ENCODE assay signal across 8 cellular contexts in the genomic region with DNA sequence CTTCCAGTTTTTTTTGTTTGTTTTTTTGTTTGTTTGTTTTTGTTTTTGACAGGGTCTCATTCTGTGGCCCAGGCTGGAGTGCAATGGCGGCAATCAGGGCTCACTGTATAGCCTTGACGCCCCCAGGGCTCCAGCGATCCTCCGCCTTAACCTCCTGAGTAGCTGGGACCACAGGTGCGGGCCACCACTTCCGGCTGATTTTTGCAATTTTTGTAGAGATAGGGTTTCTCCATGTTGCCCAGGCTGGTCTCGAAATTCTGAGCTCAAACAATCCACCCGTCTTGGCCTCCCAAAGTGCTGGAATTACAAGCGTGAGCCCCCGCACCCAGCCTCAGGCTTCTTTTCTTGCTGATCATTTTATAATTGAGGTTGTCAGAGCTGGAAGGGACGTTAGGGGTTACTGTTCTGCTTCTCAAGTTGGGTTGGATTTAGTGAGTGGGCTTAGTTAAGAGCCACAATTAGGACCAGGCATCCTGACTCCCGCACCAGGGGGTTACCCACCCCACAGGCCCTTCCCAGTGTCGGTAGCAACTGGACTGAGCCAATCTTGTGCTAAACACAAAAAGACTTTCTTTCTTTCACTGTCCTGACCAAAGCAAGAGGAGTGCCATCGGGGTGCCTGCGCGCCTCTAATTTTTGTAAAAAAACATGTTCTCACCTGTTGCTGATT. TPM values are rescaled to one million over a fixed set of nuclear protein-coding genes. Genes with fewer than 3 reads are reported as not detected.
A peak's percentile ranks its signal among the peaks of the same experiment; 100 is the strongest.
DNase-seq lines count a peak whose midpoint lies in the region; ATAC-seq, FAIRE-seq and TF ChIP-seq lines count a peak whose summit lies in the region.

No MANE protein-coding gene starts in this region.

- peak overlapping the region; percentile 99 for H3K4me2 ChIP-seq in GM12878 (ENCODE audit: control insufficient read depth, insufficient read depth)

- H2AFZ ChIP-seq in GM12878 (ENCODE audit: control insufficient read depth, low read depth, low read length), result peak overlapping the region; percentile 95

- POLR2A ChIA-PET in GM12878 (lab: Charles Lee), result interaction anchor here (1.0 to 1.3 kb wide), 3 partner anchors 8 to 70 kb away, joined by 3 read pairs; a partner anchor contains a TSS

- peak overlapping the region; percentile 75 for H3K4me3 ChIP-seq in GM12878

- no peak for DNase-seq in GM12878 (ENCODE audit: low read depth, low spot score)
- DNase-seq in natural killer cell treated with Interleukin-12 subunit alpha and Interleukin-12 subunit beta and Interleukin-15 and Interleukin-18, amount 100 ng/mL, for 72 hours (ENCODE audit: low spot score), result no peak
- no peak for DNase-seq in NCI-H187 treated with DMSO at 0.1 percent for 48 hours (lab: John Stamatoyannopoulos, UW)
- DNase-seq in stimulated activated CD4-positive, alpha-beta T cell treated with anti-CD3 and anti-CD28 coated beads, Interleukin-4, amount 100 ng/mL, for 1 hour, result no peak
- no peak for DNase-seq in H4 (ENCODE audit: low spot score)
- DNase-seq in omental fat pad (ENCODE audit: low spot score), result no peak

- in situ Hi-C loops in GM12878 (cut with MboI), result no loop called here

- H3K79me2 ChIP-seq in GM12878 (ENCODE audit: control insufficient read depth, insufficient read depth, low read length), result no peaks in the 10 kb centered on the region

- peak overlapping the region; percentile 48 for H3K27ac ChIP-seq in GM12878 (ENCODE audit: control insufficient read depth, insufficient read depth)

- H3K9me3 Mint-ChIP-seq in natural killer cell treated with Interleukin-12 subunit alpha and Interleukin-12 subunit beta and Interleukin-15 and Interleukin-18, amount 100 ng/mL, for 72 hours, result no peaks in the 10 kb centered on the region

- H3K36me3 Mint-ChIP-seq in natural killer cell treated with Interleukin-12 subunit alpha and Interleukin-12 subunit beta and Interleukin-15 and Interleukin-18, amount 100 ng/mL, for 72 hours, result peaks cover 23% of the 10 kb centered on the region

- no peak for FAIRE-seq in GM12878 (lab: Jason Lieb, UNC)

- RAD21 ChIA-PET in GM12878 (lab: Charles Lee; ENCODE audit: unreplicated experiment), result interaction anchor here (0.7 to 1.6 kb wide), 5 partner anchors 69 to 142 kb away, joined by 3 to 4 read pairs (median 3); no protein-coding TSS in a partner anchor

- peak overlapping the region; percentile 71 for H3K9ac ChIP-seq in GM12878 (ENCODE audit: control insufficient read depth, insufficient read depth, low read length)

- TF ChIP-seq CTCF in GM12878 (IDR thresholded peaks at IDR 0.05 in 2 of 3, conservative IDR thresholded peaks at IDR 0.05 in 1 of 3; ENCODE audit: control insufficient read depth in 2 of 3, extremely low read depth in 1 of 3, insufficient read depth in 1 of 3, low read depth in 3 of 3, low read length in 3 of 3) (no peak), omental fat pad (IDR thresholded peaks at IDR 0.05) (no peak)

- TF ChIP-seq RAD21 in GM12878 (IDR thresholded peaks at IDR 0.05; ENCODE audit: insufficient read depth, low read depth, low read length), result no peak

- H4K20me1 ChIP-seq in GM12878 (ENCODE audit: control insufficient read depth, insufficient read depth), result no peaks in the 10 kb centered on the region

- SMC1A ChIA-PET in GM12878 (lab: Charles Lee; ENCODE audit: uncharacterized antibody, unreplicated experiment), result interaction anchor here (0.7 to 1.9 kb wide), 4 partner anchors 71 to 316 kb away, joined by 3 to 9 read pairs (median 4); a partner anchor contains a TSS

- 0 out of 4 replicates have a peak, but pooled peaks of 1 of the 2 experiments have one; percentile 20 for TF ChIP-seq EP300 in GM12878 (IDR thresholded peaks at IDR 0.05; ENCODE audit: borderline replicate concordance in 1 of 2, control insufficient read depth in 1 of 2, low read depth in 2 of 2, low read length in 2 of 2)

- WGBS in GM12878 (ENCODE audit: insufficient coverage, insufficient replicate concordance, low lambda C conversion rate, missing lambda C conversion rate), result 12% methylated on average over 16 of the region's 16 CpGs

- peak overlapping the region; percentile 79 for H3K4me3 Mint-ChIP-seq in natural killer cell treated with Interleukin-12 subunit alpha and Interleukin-12 subunit beta and Interleukin-15 and Interleukin-18, amount 100 ng/mL, for 72 hours

- no peak for TF ChIP-seq POLR2A in GM12878 (IDR thresholded peaks at IDR 0.05; ENCODE audit: low read depth, low read length)

- peaks cover 0 to 8% of the 10 kb centered on the region in 2 experiments; a peak in 3 of 4 replicates for H3K27me3 ChIP-seq in GM12878 (replicated peaks in 1 of 2; ENCODE audit: control insufficient read depth in 2 of 2, insufficient read depth in 2 of 2, low read length in 1 of 2)

- CTCF ChIA-PET in GM12878 (lab: Yijun Ruan, JAX), result no interaction called here

- peaks cover 3% of the 10 kb centered on the region; the same call in 2 of the 3 replicates for H3K9me3 ChIP-seq in GM12878 (replicated peaks; ENCODE audit: control insufficient read depth, insufficient read depth, low read length)

- H3K36me3 ChIP-seq in GM12878 (ENCODE audit: control insufficient read depth in 2 of 2, insufficient read depth in 2 of 2, low read length in 1 of 2), result no peaks in the 10 kb centered on the region

- BruUV-seq in GM12878 (replicated peaks; lab: Mats Ljungman, UMichigan), result no TSS peak

- peaks cover 25 to 35% of the 10 kb centered on the region in 2 donors for H3K4me1 Mint-ChIP-seq in natural killer cell treated with Interleukin-12 subunit alpha and Interleukin-12 subunit beta and Interleukin-15 and Interleukin-18, amount 100 ng/mL, for 72 hours (ENCODE audit: low read depth in 2 of 2)

- ATAC-seq in GM19035 (IDR thresholded peaks at IDR 0.05; ENCODE audit: unreplicated experiment) (peak; percentile 14), HG03432 (IDR thresholded peaks at IDR 0.05; ENCODE audit: unreplicated experiment) (peak; percentile 31), GM12878 (peak; percentile 59), omental fat pad (ENCODE audit: low FRiP score) (no peak)
- peak in 1 of 2 donors; percentile 5 for ATAC-seq in natural killer cell treated with Interleukin-12 subunit alpha and Interleukin-12 subunit beta and Interleukin-15 and Interleukin-18, amount 100 ng/mL, for 72 hours

- peaks cover 16% of the 10 kb centered on the region for H3K4me1 ChIP-seq in GM12878 (ENCODE audit: control insufficient read depth, insufficient read depth, low read length)

- intact Hi-C loops in GM12878 (cut with micrococcal nuclease; ENCODE audit: unreplicated experiment), result loop anchor here (2.0 to 10.0 kb wide), 4 partner anchors 70 to 733 kb away; a partner anchor contains a TSS

- peaks cover 60 to 83% of the 10 kb centered on the region in 2 donors for H3K27me3 Mint-ChIP-seq in natural killer cell treated with Interleukin-12 subunit alpha and Interleukin-12 subunit beta and Interleukin-15 and Interleukin-18, amount 100 ng/mL, for 72 hours

- peak overlapping the region; percentile 10 to 26 for H3K27ac Mint-ChIP-seq in natural killer cell treated with Interleukin-12 subunit alpha and Interleukin-12 subunit beta and Interleukin-15 and Interleukin-18, amount 100 ng/mL, for 72 hours

RNA-seq across cellular contexts. Expression of a gene that starts 13.1 kb away (rescaled TPM):
- 57.9 and 64.7 TPM in 2 replicates for total RNA-seq in GM12878 (2013; cell fraction: nucleolus; rRNA removed)
- total RNA-seq in GM12878 (2014; rRNA removed) (17.8 and 20.9 TPM in 2 replicates), GM12878 (2014; rRNA removed; fragmentation: Illumina TruSeq; extraction: Trizol) (22.6 and 23.4 TPM in 2 replicates), GM12878 (2021) (16.6 and 17.0 TPM in 2 replicates), omental fat pad (10 to 100 TPM in 3 of 4 donors, 1 to 10 TPM in 1; 6.3 to 16.6 (median 12.2) TPM)
- 8.5 TPM for polyA plus RNA-seq in GM12878 (2011; ENCODE audit: low read depth)
- polyA plus RNA-seq in GM12878 (2011; rRNA removed) (28.7 and 29.2 TPM in 2 replicates), GM12878 (2014; fragmentation: Illumina TruSeq; extraction: Trizol) (22.8 and 25.3 TPM in 2 replicates), GM12878 (2014; fragmentation: Nextera tagmentation; extraction: Ambion mirVana) (10 to 100 TPM; 10.2 to 12.4 TPM), GM12878 (2014; rRNA removed) (16.9 and 22.5 TPM in 2 replicates), GM12878 (2016; fragmentation: Nextera tagmentation; extraction: Ambion mirVana) (10 to 100 TPM in 1 of 2 experiments, 1 to 10 TPM in 1; 8.1 to 10.4 TPM)
- polyA plus RNA-seq in GM12878 (2011; cell fraction: cytosol; rRNA removed), result 16.7 and 18.9 TPM in 2 replicates
- polyA plus RNA-seq in GM12878 (2011; cell fraction: nucleus; rRNA removed), result 26.2 and 30.2 TPM in 2 replicates
- polyA plus RNA-seq in GM12878 (2012), result 7.0 and 9.1 TPM in 2 replicates
- polyA minus RNA-seq in GM12878 (2011; rRNA and poly(A)+ RNA removed), result 28.9 and 32.7 TPM in 2 replicates
- polyA minus RNA-seq in GM12878 (2011; cell fraction: cytosol; rRNA and poly(A)+ RNA removed), result 3.6 and 3.9 TPM in 2 replicates
- 27.8 and 40.8 TPM in 2 replicates for polyA minus RNA-seq in GM12878 (2011; cell fraction: nucleus; rRNA and poly(A)+ RNA removed)
- total RNA-seq in natural killer cell treated with Interleukin-12 subunit alpha and Interleukin-12 subunit beta and Interleukin-15 and Interleukin-18, amount 100 ng/mL, for 72 hours, result 10 to 100 TPM; 12.6 to 13.1 TPM
- total RNA-seq in H4 (2014; rRNA removed; shearing (Covaris generic)), result 12.3 and 13.9 TPM in 2 replicates

RNA-seq across cellular contexts. Expression of a gene that starts 40.1 kb away (rescaled TPM):
- total RNA-seq in GM12878 (2013; cell fraction: nucleolus; rRNA removed), result 7.5 and 8.4 TPM in 2 replicates
- total RNA-seq in GM12878 (2014; rRNA removed) (4.4 and 5.8 TPM in 2 replicates), GM12878 (2014; rRNA removed; fragmentation: Illumina TruSeq; extraction: Trizol) (5.8 and 6.1 TPM in 2 replicates), GM12878 (2021) (5.8 and 6.4 TPM in 2 replicates), omental fat pad (1 to 10 TPM; 1.3 to 6.0 (median 3.2) TPM)
- polyA plus RNA-seq in GM12878 (2011; ENCODE audit: low read depth), result 2.7 TPM
- polyA plus RNA-seq in GM12878 (2011; rRNA removed) (5.5 and 7.0 TPM in 2 replicates), GM12878 (2014; fragmentation: Illumina TruSeq; extraction: Trizol) (6.5 and 7.4 TPM in 2 replicates), GM12878 (2014; fragmentation: Nextera tagmentation; extraction: Ambion mirVana) (1 to 10 TPM; 3.0 to 3.3 TPM), GM12878 (2014; rRNA removed) (4.3 and 4.8 TPM in 2 replicates), GM12878 (2016; fragmentation: Nextera tagmentation; extraction: Ambion mirVana) (1 to 10 TPM; 4.9 to 5.1 TPM)
- 3.2 and 3.9 TPM in 2 replicates for polyA plus RNA-seq in GM12878 (2011; cell fraction: cytosol; rRNA removed)
- 4.3 and 4.9 TPM in 2 replicates for polyA plus RNA-seq in GM12878 (2011; cell fraction: nucleus; rRNA removed)
- polyA plus RNA-seq in GM12878 (2012), result 3.3 and 5.0 TPM in 2 replicates
- 6.5 and 7.1 TPM in 2 replicates for polyA minus RNA-seq in GM12878 (2011; rRNA and poly(A)+ RNA removed)
- polyA minus RNA-seq in GM12878 (2011; cell fraction: cytosol; rRNA and poly(A)+ RNA removed), result 2.7 and 3.2 TPM in 2 replicates
- polyA minus RNA-seq in GM12878 (2011; cell fraction: nucleus; rRNA and poly(A)+ RNA removed), result 3.7 and 4.2 TPM in 2 replicates
- 1 to 10 TPM; 3.3 to 4.7 TPM for total RNA-seq in natural killer cell treated with Interleukin-12 subunit alpha and Interleukin-12 subunit beta and Interleukin-15 and Interleukin-18, amount 100 ng/mL, for 72 hours
- 3.1 and 3.8 TPM in 2 replicates for total RNA-seq in H4 (2014; rRNA removed; shearing (Covaris generic))

RNA-seq across cellular contexts. Expression of a gene that starts 47.1 kb away (rescaled TPM):
- total RNA-seq in GM12878 (2013; cell fraction: nucleolus; rRNA removed), result 0.29 TPM in 1 of 2 replicates, not detected in the other
- total RNA-seq in GM12878 (2014; rRNA removed), result 0.16 and 0.17 TPM in 2 replicates
- 0.27 and 0.32 TPM in 2 replicates for total RNA-seq in GM12878 (2014; rRNA removed; fragmentation: Illumina TruSeq; extraction: Trizol)
- total RNA-seq in GM12878 (2021), result 0.11 and 0.18 TPM in 2 replicates
- polyA plus RNA-seq in GM12878 (2011; ENCODE audit: low read depth), result not detected
- polyA plus RNA-seq in GM12878 (2011; rRNA removed), result not detected in 2 replicates
- not detected in 2 replicates for polyA plus RNA-seq in GM12878 (2011; cell fraction: cytosol; rRNA removed)
- polyA plus RNA-seq in GM12878 (2011; cell fraction: nucleus; rRNA removed), result 0.07 TPM in 1 of 2 replicates, not detected in the other
- 0.09 and 0.21 TPM in 2 replicates for polyA plus RNA-seq in GM12878 (2012)
- polyA plus RNA-seq in GM12878 (2014; fragmentation: Illumina TruSeq; extraction: Trizol), result 0.15 and 0.29 TPM in 2 replicates
- polyA plus RNA-seq in GM12878 (2014; fragmentation: Nextera tagmentation; extraction: Ambion mirVana), result under 1 TPM; 0.10 to 0.22 TPM
- polyA plus RNA-seq in GM12878 (2014; rRNA removed), result 0.27 and 0.31 TPM in 2 replicates
- polyA plus RNA-seq in GM12878 (2016; fragmentation: Nextera tagmentation; extraction: Ambion mirVana), result under 1 TPM; 0.19 to 0.48 TPM
- polyA minus RNA-seq in GM12878 (2011; rRNA and poly(A)+ RNA removed), result not detected in 2 replicates
- not detected in 2 replicates for polyA minus RNA-seq in GM12878 (2011; cell fraction: cytosol; rRNA and poly(A)+ RNA removed)
- polyA minus RNA-seq in GM12878 (2011; cell fraction: nucleus; rRNA and poly(A)+ RNA removed), result not detected in 2 replicates
- under 1 TPM in 1 of 2 donors, not detected in 1; 0.45 TPM for total RNA-seq in natural killer cell treated with Interleukin-12 subunit alpha and Interleukin-12 subunit beta and Interleukin-15 and Interleukin-18, amount 100 ng/mL, for 72 hours
- not detected in 2 replicates for total RNA-seq in H4 (2014; rRNA removed; shearing (Covaris generic))
- total RNA-seq in omental fat pad, result 1 to 10 TPM; 1.3 to 4.4 (median 2.4) TPM

RNA-seq across cellular contexts. Expression of a gene that starts 55.0 kb away (rescaled TPM):
- 36.7 and 38.1 TPM in 2 replicates for total RNA-seq in GM12878 (2013; cell fraction: nucleolus; rRNA removed)
- total RNA-seq in GM12878 (2014; rRNA removed), result 4.5 and 8.7 TPM in 2 replicates
- 7.4 and 7.6 TPM in 2 replicates for total RNA-seq in GM12878 (2014; rRNA removed; fragmentation: Illumina TruSeq; extraction: Trizol)
- 5.4 and 7.4 TPM in 2 replicates for total RNA-seq in GM12878 (2021)
- polyA plus RNA-seq in GM12878 (2011; ENCODE audit: low read depth), result 6.4 TPM
- 13.3 and 14.1 TPM in 2 replicates for polyA plus RNA-seq in GM12878 (2011; rRNA removed)
- polyA plus RNA-seq in GM12878 (2011; cell fraction: cytosol; rRNA removed), result 6.2 and 8.1 TPM in 2 replicates
- 19.6 and 26.9 TPM in 2 replicates for polyA plus RNA-seq in GM12878 (2011; cell fraction: nucleus; rRNA removed)
- polyA plus RNA-seq in GM12878 (2012), result 6.0 and 7.3 TPM in 2 replicates
- 8.9 and 14.6 TPM in 2 replicates for polyA plus RNA-seq in GM12878 (2014; fragmentation: Illumina TruSeq; extraction: Trizol)
- 1 to 10 TPM; 4.6 to 5.4 TPM for polyA plus RNA-seq in GM12878 (2014; fragmentation: Nextera tagmentation; extraction: Ambion mirVana)
- polyA plus RNA-seq in GM12878 (2014; rRNA removed), result 5.6 and 6.9 TPM in 2 replicates
- polyA plus RNA-seq in GM12878 (2016; fragmentation: Nextera tagmentation; extraction: Ambion mirVana), result 1 to 10 TPM; 5.9 to 6.0 TPM
- 16.2 and 18.3 TPM in 2 replicates for polyA minus RNA-seq in GM12878 (2011; rRNA and poly(A)+ RNA removed)
- polyA minus RNA-seq in GM12878 (2011; cell fraction: cytosol; rRNA and poly(A)+ RNA removed), result 1.7 and 2.7 TPM in 2 replicates
- 7.9 and 10.4 TPM in 2 replicates for polyA minus RNA-seq in GM12878 (2011; cell fraction: nucleus; rRNA and poly(A)+ RNA removed)
- total RNA-seq in natural killer cell treated with Interleukin-12 subunit alpha and Interleukin-12 subunit beta and Interleukin-15 and Interleukin-18, amount 100 ng/mL, for 72 hours, result 1 to 10 TPM; 6.7 to 8.3 TPM
- total RNA-seq in H4 (2014; rRNA removed; shearing (Covaris generic)), result 13.6 and 14.1 TPM in 2 replicates
- 10 to 100 TPM; 11.4 to 19.5 (median 14.8) TPM for total RNA-seq in omental fat pad
